Comparison of ENCODE assay signal across 8 cellular contexts in genomic region chr7:36151921-36152755, GRCh38. TPM values are rescaled to one million over a fixed set of nuclear protein-coding genes. Genes with fewer than 3 reads are reported as not detected.
DNase-seq lines count a peak whose midpoint lies in the region; ATAC-seq and TF ChIP-seq lines count a peak whose summit lies in the region.

No MANE protein-coding gene starts in this region.

- H3K9me2 ChIP-seq in GM23248 (ENCODE audit: insufficient read depth): no peaks in the 10 kb centered on the region

- H3K4me1 ChIP-seq in GM23248 (ENCODE audit: insufficient read depth) (peaks cover 20% of the 10 kb centered on the region), gastroesophageal sphincter (peaks cover 0 to 46% (median 25%) of the 10 kb centered on the region in 3 donors)

- H3K4me3 ChIP-seq in GM23248 (peak overlapping the region; percentile 75), gastroesophageal sphincter (peak overlapping the region; percentile 18 to 89), skeletal muscle cell (ENCODE audit: low read depth, low read length) (peak overlapping the region; percentile 50)

- DNase-seq in GM23248 (no peak), skeletal muscle cell (ENCODE audit: low read depth) (no peak), NCI-H1105 treated with DMSO at 0.1 percent for 48 hours (lab: John Stamatoyannopoulos, UW) (no peak), NCI-H187 (lab: John Stamatoyannopoulos, UW) (no peak)

- peak overlapping the region; percentile 70 for H3K9ac ChIP-seq in GM23248

- no peak for TF ChIP-seq EP300 in gastroesophageal sphincter (IDR thresholded peaks at IDR 0.05)

- H4K20me1 ChIP-seq in GM23248 (ENCODE audit: insufficient read depth): no peaks in the 10 kb centered on the region

- in situ Hi-C loops in GM23248 (cut with MboI): no loop called here

- peak overlapping the region; percentile 57 for H3K4me2 ChIP-seq in GM23248 (ENCODE audit: unreplicated experiment)

- H3K36me3 ChIP-seq in GM23248 (ENCODE audit: low read depth): no peaks in the 10 kb centered on the region
- no peaks in the 10 kb centered on the region for H3K36me3 ChIP-seq in gastroesophageal sphincter

- H3K79me2 ChIP-seq in GM23248 (ENCODE audit: insufficient read depth): no peaks in the 10 kb centered on the region

- H3K27ac ChIP-seq in GM23248 (peak overlapping the region; percentile 24; the same call in 1 of the 2 replicates), gastroesophageal sphincter (peak overlapping the region; percentile 10 to 96 (median 89))

- TF ChIP-seq POLR2A in gastroesophageal sphincter (IDR thresholded peaks at IDR 0.05): peak in 1 of 2 donors; percentile 21

- no peak for TF ChIP-seq CTCF in gastroesophageal sphincter (IDR thresholded peaks at IDR 0.05)

- no peak for ATAC-seq in SK-N-SH treated with all-trans-retinoic acid at 6 μM for 48 hours
- no peak for ATAC-seq in gastroesophageal sphincter
- ATAC-seq in GM19452 (IDR thresholded peaks at IDR 0.05; ENCODE audit: unreplicated experiment): no peak
- no peak for ATAC-seq in GM18861 (IDR thresholded peaks at IDR 0.05; ENCODE audit: unreplicated experiment)

- H3K9me3 ChIP-seq in GM23248 (ENCODE audit: low read depth): no peaks in the 10 kb centered on the region
- H3K9me3 ChIP-seq in gastroesophageal sphincter: peaks cover 0 to 9% (median 0%) of the 10 kb centered on the region in 3 donors

- H2AFZ ChIP-seq in GM23248: peak overlapping the region; percentile 86

- peaks cover 13% of the 10 kb centered on the region; the same call in 1 of the 2 replicates for H3F3A ChIP-seq in GM23248 (ENCODE audit: insufficient read depth)

- WGBS in GM23248 (ENCODE audit: low coverage in 1 of 2, low lambda C conversion rate in 2 of 2, missing lambda C conversion rate in 2 of 2), 2 experiments: 49 to 51% methylated on average over 30 of the region's 30 CpGs
- WGBS in gastroesophageal sphincter (ENCODE audit: low coverage in 1 of 2), 2 donors: 30 to 70% methylated on average over 16 to 25 of the region's 30 CpGs

- no peaks in the 10 kb centered on the region for H3K27me3 ChIP-seq in GM23248 (replicated peaks; ENCODE audit: insufficient read depth)
- H3K27me3 ChIP-seq in gastroesophageal sphincter: no peaks in the 10 kb centered on the region

TF ChIP-seq in SK-N-SH treated with all-trans-retinoic acid at 6 μM for 48 hours, 23 proteins besides CTCF, POLR2A, EP300 and RAD21:
- no peak for TF ChIP-seq CREB5 (CRISPR knock-in tag; IDR thresholded peaks at IDR 0.05; ENCODE audit: low read depth)
- 0 out of 2 replicates have a peak, but pooled peaks have one; percentile 35 for TF ChIP-seq GLIS3 (CRISPR knock-in tag; IDR thresholded peaks at IDR 0.05)
- TF ChIP-seq TSHZ2 (CRISPR knock-in tag; IDR thresholded peaks at IDR 0.05): 0 out of 2 replicates have a peak, but pooled peaks have one; percentile 30

RNA-seq across cellular contexts. Expression of gene EEPD1, which starts 0.9 kb away (rescaled TPM):
- 5.2 and 13.3 TPM in 2 replicates for total RNA-seq in GM23248 (2014; rRNA removed; shearing (Covaris generic))
- 1.6 and 1.9 TPM in 2 replicates for polyA plus RNA-seq in GM23248 (2016; fragmentation: Nextera tagmentation; extraction: Ambion mirVana)
- 10 to 100 TPM; 12.4 to 36.2 (median 20.4) TPM for total RNA-seq in gastroesophageal sphincter
